ENCODE assay signal across 13 cellular contexts in the genomic region with DNA sequence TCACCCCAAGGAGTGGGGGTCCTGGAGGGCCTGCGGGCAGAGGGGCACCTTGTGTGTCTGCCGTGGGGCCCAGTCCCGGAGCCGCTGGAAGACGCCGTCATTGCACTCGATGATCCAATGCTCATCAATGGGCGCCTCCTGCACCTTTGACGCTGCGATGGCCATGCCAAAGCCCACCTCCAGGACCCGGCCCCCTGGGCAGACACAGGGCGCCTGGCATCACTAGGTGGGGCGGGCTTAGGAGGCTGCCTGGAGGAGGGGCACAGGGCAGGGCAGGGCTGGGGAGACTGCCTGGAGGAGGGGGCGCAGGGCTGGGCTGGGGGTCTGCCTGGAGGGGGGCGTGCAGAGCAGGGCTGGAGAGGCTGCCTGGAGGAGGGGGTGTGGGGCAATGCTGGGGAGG. TPM values are rescaled to one million over a fixed set of nuclear protein-coding genes. Genes with fewer than 3 reads are reported as not detected.
"Had no signal": no experiment of that assay in that cellular context is flagged by ENCODE, and none has a peak within 500 bp of the region (broad histone marks: within the 10 kb centered on the region; RNA-seq: fewer than 3 reads in every experiment).

No MANE protein-coding gene starts in this region.

- H3K9me3 Mint-ChIP-seq: activated naive CD4-positive, alpha-beta T cell treated with anti-CD3 and anti-CD28 coated beads for 36 hours; activated T-helper 2 cell treated with anti-CD3 and anti-CD28 coated beads, Interferon-gamma antibody, Interleukin-2, Interleukin-4, amounts not matched to agents 10 μg/mL and 5 μg/mL and 100 μg/mL, durations not matched to agents 14 hours and 24 hours and 36 hours; naive thymus-derived CD8-positive, alpha-beta T cell; T-helper 2 cell treated with Interferon-gamma antibody and Interleukin-4, amounts not matched to agents 5 μg/mL and 100 μg/mL, for 36 hours had no signal

- H3K36me3 ChIP-seq: suprapubic skin, upper lobe of right lung had no signal

- DNase-seq: activated CD4-positive, CD25-positive, alpha-beta regulatory T cell treated with anti-CD3 and anti-CD28 coated beads, Interleukin-2, amount 50 U/mL, for 72 hours; activated naive CD4-positive, alpha-beta T cell treated with anti-CD3 and anti-CD28 coated beads for 36 hours; activated T-cell treated with anti-CD3 and anti-CD28 coated beads for 4 hours; mesenchymal stem cell; naive thymus-derived CD8-positive, alpha-beta T cell; stimulated activated CD4-positive, alpha-beta T cell treated with anti-CD3 and anti-CD28 coated beads, Interleukin-4, amount 100 ng/mL, for 1 hour; stimulated activated naive CD4-positive, alpha-beta T cell; upper lobe of right lung had no signal

- H3K27ac Mint-ChIP-seq: activated naive CD4-positive, alpha-beta T cell treated with anti-CD3 and anti-CD28 coated beads for 36 hours; activated T-helper 2 cell treated with anti-CD3 and anti-CD28 coated beads, Interferon-gamma antibody, Interleukin-2, Interleukin-4, amounts not matched to agents 10 μg/mL and 5 μg/mL and 100 μg/mL, durations not matched to agents 14 hours and 24 hours and 36 hours; T-helper 2 cell treated with Interferon-gamma antibody and Interleukin-4, amounts not matched to agents 5 μg/mL and 100 μg/mL, for 36 hours had no signal

- H3K9me3 ChIP-seq: left lung, neutrophil, suprapubic skin, upper lobe of right lung had no signal

- H3K36me3 Mint-ChIP-seq: naive thymus-derived CD8-positive, alpha-beta T cell had no signal

- ATAC-seq: left lung; naive thymus-derived CD8-positive, alpha-beta T cell had no signal

- H3K27ac ChIP-seq: left lung, neutrophil, suprapubic skin, upper lobe of right lung had no signal

- H3K27me3 ChIP-seq: suprapubic skin had no signal

- H3K4me3 ChIP-seq: upper lobe of right lung had no signal

RNA-seq across cellular contexts. Expression of gene APC2, which starts 50.2 kb away (rescaled TPM):
- polyA plus RNA-seq: naive thymus-derived CD8-positive, alpha-beta T cell had no signal
